19 cellular contexts compared by ENCODE assay signal in genomic region chr1:205407970-205408369, GRCh38. TPM values are rescaled to one million over a fixed set of nuclear protein-coding genes. Genes with fewer than 3 reads are reported as not detected.
DNase-seq lines count a peak whose midpoint lies in the region; ATAC-seq and TF ChIP-seq lines count a peak whose summit lies in the region.
"Had no signal": no experiment of that assay in that cellular context is flagged by ENCODE, and none has a peak within 500 bp of the region (broad histone marks: within the 10 kb centered on the region; RNA-seq: fewer than 3 reads in every experiment).

No MANE protein-coding gene starts in this region.

- H3K9me3 Mint-ChIP-seq in stimulated activated naive CD8-positive, alpha-beta T cell treated with anti-CD3 and anti-CD28 coated beads, Interleukin-15, Interleukin-2, amounts not matched to agents 100 ng/mL and 50 ng/mL, for 24 hours, result peaks cover 4% of the 10 kb centered on the region
- H3K9me3 Mint-ChIP-seq: CD4-positive, alpha-beta T cell; HFFc6 had no signal

- no peak for TF ChIP-seq POLR2A in esophagus muscularis mucosa (IDR thresholded peaks at IDR 0.05; ENCODE audit: low read depth)

- H3K9me3 ChIP-seq in esophagus muscularis mucosa, result no peaks in the 10 kb centered on the region
- H3K9me3 ChIP-seq: HAP-1 had no signal

- H3K4me1 Mint-ChIP-seq in stimulated activated naive CD8-positive, alpha-beta T cell treated with anti-CD3 and anti-CD28 coated beads, Interleukin-15, Interleukin-2, amounts not matched to agents 100 ng/mL and 50 ng/mL, for 24 hours (ENCODE audit: low read depth), result peaks cover 5% of the 10 kb centered on the region

- TF ChIP-seq EP300 in esophagus muscularis mucosa (IDR thresholded peaks at IDR 0.05), result no peak

- H3K27ac Mint-ChIP-seq in stimulated activated naive CD8-positive, alpha-beta T cell treated with anti-CD3 and anti-CD28 coated beads, Interleukin-15, Interleukin-2, amounts not matched to agents 100 ng/mL and 50 ng/mL, for 24 hours, result peak overlapping the region; percentile 3
- H3K27ac Mint-ChIP-seq: B cell; CD4-positive, alpha-beta T cell; HFFc6 had no signal

- H3K27me3 ChIP-seq in esophagus muscularis mucosa, result peaks cover 0 to 20% (median 0%) of the 10 kb centered on the region in 4 donors
- H3K27me3 ChIP-seq: BLaER1 had no signal

- H3K36me3 ChIP-seq in esophagus muscularis mucosa, result no peaks in the 10 kb centered on the region
- H3K36me3 ChIP-seq: BLaER1, HAP-1 had no signal

- peaks cover 3% of the 10 kb centered on the region for H3K27me3 Mint-ChIP-seq in stimulated activated naive CD8-positive, alpha-beta T cell treated with anti-CD3 and anti-CD28 coated beads, Interleukin-15, Interleukin-2, amounts not matched to agents 100 ng/mL and 50 ng/mL, for 24 hours

- H3K4me3 ChIP-seq in esophagus muscularis mucosa, result no peak overlapping the region
- H3K4me3 ChIP-seq: BLaER1, HAP-1 had no signal

- WGBS in esophagus muscularis mucosa, result 83% methylated on average over 5 of the region's 5 CpGs

- H3K27ac ChIP-seq in esophagus muscularis mucosa (replicated peaks in 1 of 4), result no peak overlapping the region
- H3K27ac ChIP-seq: BLaER1, C4-2B had no signal

- DNase-seq in stimulated activated naive CD8-positive, alpha-beta T cell treated with anti-CD3 and anti-CD28 coated beads, Interleukin-15, Interleukin-2, amounts not matched to agents 100 U/mL and 50 U/mL, for 24 hours, result no peak
- peak; percentile 19 for DNase-seq in amniotic epithelial cell (ENCODE audit: low read depth)
- DNase-seq in esophagus muscularis mucosa (ENCODE audit: extremely low spot score), result peak; percentile 89
- DNase-seq in DMS79 (lab: John Stamatoyannopoulos, UW), result no peak
- DNase-seq: CD4-positive, alpha-beta T cell; CD8-positive, alpha-beta memory T cell; DMS 273 treated with DMSO at 0.1 percent for 48 hours; DMS79 treated with DMSO at 0.1 percent for 48 hours; GF-D8; GOT3; HFFc6 had no signal

- H3K4me3 Mint-ChIP-seq in stimulated activated naive CD8-positive, alpha-beta T cell treated with anti-CD3 and anti-CD28 coated beads, Interleukin-15, Interleukin-2, amounts not matched to agents 100 ng/mL and 50 ng/mL, for 24 hours, result no peak overlapping the region
- H3K4me3 Mint-ChIP-seq: B cell; CD4-positive, alpha-beta T cell; CD8-positive, alpha-beta memory T cell; HFFc6 had no signal

- no peaks in the 10 kb centered on the region for H3K4me1 ChIP-seq in esophagus muscularis mucosa
- H3K4me1 ChIP-seq: BLaER1 had no signal

- intact Hi-C loops in esophagus muscularis mucosa (cut with DNase I), result no loop called here

- no peak for TF ChIP-seq CTCF in esophagus muscularis mucosa (IDR thresholded peaks at IDR 0.05)

- ATAC-seq in stimulated activated naive CD8-positive, alpha-beta T cell treated with anti-CD3 and anti-CD28 coated beads, Interleukin-15, Interleukin-2, amounts not matched to agents 100 U/mL and 50 U/mL, for 24 hours, result no peak
- ATAC-seq in GM18870 (IDR thresholded peaks at IDR 0.05; ENCODE audit: unreplicated experiment), result no peak

- H3K36me3 Mint-ChIP-seq in stimulated activated naive CD8-positive, alpha-beta T cell treated with anti-CD3 and anti-CD28 coated beads, Interleukin-15, Interleukin-2, amounts not matched to agents 100 ng/mL and 50 ng/mL, for 24 hours (ENCODE audit: low read depth), result no peaks in the 10 kb centered on the region

RNA-seq across cellular contexts. Expression of gene LEMD1, which starts 13.9 kb away (rescaled TPM):
- not detected for total RNA-seq in esophagus muscularis mucosa
- total RNA-seq: CD4-positive, alpha-beta T cell; HFFc6 had no signal

RNA-seq across cellular contexts. Expression of gene BLACAT1, which starts 47.9 kb away (rescaled TPM):
- total RNA-seq in esophagus muscularis mucosa, result not detected
- total RNA-seq: B cell; CD4-positive, alpha-beta T cell; HFFc6 had no signal

RNA-seq across cellular contexts. Expression of gene KLHDC8A, which starts 51.2 kb away (rescaled TPM):
- 1 to 10 TPM in 2 of 4 donors, under 1 TPM in 2; 0.32 to 2.0 (median 1.2) TPM for total RNA-seq in esophagus muscularis mucosa
- total RNA-seq: A172; A673; CD4-positive, alpha-beta T cell; CD8-positive, alpha-beta memory T cell; HFFc6 had no signal

Comparison
In these comparisons a context has a peak if more than half of its experiments do, and no peak if none do; other contexts are left out.
1. DNase-seq: peak in amniotic epithelial cell (single experiment) and esophagus muscularis mucosa (single experiment); none in stimulated activated naive CD8-positive, alpha-beta T cell treated with anti-CD3 and anti-CD28 coated beads, Interleukin-15, Interleukin-2, amounts not matched to agents 100 U/mL and 50 U/mL, for 24 hours (single experiment) and DMS79 (single experiment).